14 cellular contexts compared by ENCODE assay signal in the genomic region with DNA sequence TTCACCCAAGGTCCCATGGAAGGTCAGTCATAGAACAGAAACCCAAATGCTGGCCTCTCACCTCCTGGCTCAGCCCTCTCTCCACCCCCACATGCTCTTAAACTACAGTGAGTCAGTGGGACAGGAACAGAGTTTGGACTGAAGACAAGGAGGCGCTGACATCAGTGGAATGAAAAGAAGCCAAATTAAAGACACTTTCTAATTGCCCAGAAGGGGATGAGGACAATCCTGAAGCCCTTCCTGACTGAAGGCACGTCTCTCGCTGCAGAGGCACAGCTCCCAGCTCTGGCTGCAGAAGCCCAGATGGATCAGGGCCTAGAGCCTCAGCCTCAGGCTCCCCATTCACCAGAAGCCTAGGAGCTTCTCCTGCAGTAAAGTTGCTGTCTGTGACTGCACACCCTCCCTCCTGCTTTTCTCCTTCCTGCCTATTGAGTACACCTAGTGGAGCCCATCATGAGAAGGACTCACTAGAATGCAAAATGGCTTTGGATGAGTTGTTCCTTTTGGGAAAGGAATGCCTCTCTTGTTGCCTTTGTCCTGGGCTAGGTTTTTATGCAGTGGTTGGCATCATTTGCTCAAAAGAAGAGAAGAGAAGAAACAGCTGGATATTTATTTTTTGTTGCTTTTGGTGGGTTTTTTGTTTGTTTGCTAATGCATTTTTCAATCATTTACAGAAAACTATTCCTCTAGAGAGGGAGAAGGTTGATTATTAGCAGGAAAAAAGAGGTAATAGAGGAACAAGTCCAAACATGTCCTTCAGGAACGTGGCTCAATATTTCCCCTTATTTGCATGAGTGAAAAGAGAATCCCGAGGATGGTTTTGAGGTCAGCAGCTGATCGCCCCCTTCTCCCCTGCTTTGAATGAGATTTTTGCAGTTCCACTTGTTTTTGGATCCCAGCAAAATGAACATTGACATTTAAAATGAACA.
A peak's percentile ranks its signal among the peaks of the same experiment; 100 is the strongest.
DNase-seq lines count a peak whose midpoint lies in the region; ATAC-seq, FAIRE-seq and TF ChIP-seq lines count a peak whose summit lies in the region.
"Had no signal": no experiment of that assay in that cellular context is flagged by ENCODE, and none has a peak within 500 bp of the region (broad histone marks: within the 10 kb centered on the region; RNA-seq: fewer than 3 reads in every experiment).

No MANE protein-coding gene starts in this region.

- 0 out of 2 replicates have a peak overlapping the region, but pooled peaks have one; percentile 26 for H3K9ac ChIP-seq in GM23248
- no peak overlapping the region for H3K9ac ChIP-seq in astrocyte (ENCODE audit: low read length)
- H3K9ac ChIP-seq in smooth muscle cell (ENCODE audit: low read depth), result peak overlapping the region; percentile 7

- in situ Hi-C loops in GM23248 (cut with MboI), result no loop called here

- ATAC-seq in left cardiac atrium (peak; percentile 47 to 91), HG03139 (IDR thresholded peaks at IDR 0.05; ENCODE audit: unreplicated experiment) (no peak), GM19463 (IDR thresholded peaks at IDR 0.05; ENCODE audit: unreplicated experiment) (no peak)
- ATAC-seq: K562 had no signal

- H3K4me3 ChIP-seq in GM23248, result no peak overlapping the region
- H3K4me3 ChIP-seq in astrocyte (ENCODE audit: insufficient read depth, low read depth, low read length), result no peak overlapping the region
- H3K4me3 ChIP-seq in smooth muscle cell, result no peak overlapping the region
- H3K4me3 ChIP-seq: K562, ovary had no signal

- WGBS in GM23248 (ENCODE audit: low coverage in 1 of 2, low lambda C conversion rate in 2 of 2, missing lambda C conversion rate in 2 of 2), 2 experiments, result 44 to 47% methylated on average over 6 of the region's 6 CpGs
- 50% methylated on average over 6 of the region's 6 CpGs for WGBS in smooth muscle cell (ENCODE audit: low lambda C conversion rate)

- no peaks in the 10 kb centered on the region for H3K9me3 ChIP-seq in GM23248 (ENCODE audit: low read depth)
- no peaks in the 10 kb centered on the region for H3K9me3 ChIP-seq in astrocyte (ENCODE audit: insufficient read depth, low read depth, low read length)
- no peaks in the 10 kb centered on the region for H3K9me3 ChIP-seq in smooth muscle cell (replicated peaks; ENCODE audit: low read depth)
- H3K9me3 ChIP-seq: ovary had no signal

- no peaks in the 10 kb centered on the region for H3K9me2 ChIP-seq in GM23248 (ENCODE audit: insufficient read depth)

- H3K4me1 ChIP-seq in GM23248 (ENCODE audit: insufficient read depth), result peaks cover 42% of the 10 kb centered on the region
- H3K4me1 ChIP-seq in astrocyte (ENCODE audit: insufficient read depth, low read length), result peaks cover 16% of the 10 kb centered on the region
- peaks cover 8% of the 10 kb centered on the region for H3K4me1 ChIP-seq in smooth muscle cell (ENCODE audit: low read depth)

- H3K27ac ChIP-seq in GM23248, result peak overlapping the region; percentile 44
- no peak overlapping the region for H3K27ac ChIP-seq in astrocyte (ENCODE audit: low read depth, low read length)
- H3K27ac ChIP-seq in smooth muscle cell (ENCODE audit: low read depth), result peak overlapping the region; percentile 59
- H3K27ac ChIP-seq: ovary had no signal

- H3K9me3 Mint-ChIP-seq in astrocyte (ENCODE audit: unreplicated experiment), result no peaks in the 10 kb centered on the region
- no peaks in the 10 kb centered on the region for H3K9me3 Mint-ChIP-seq in activated CD4-positive, alpha-beta memory T cell treated with anti-CD3 and anti-CD28 coated beads, Interleukin-2, amount 10 ng/mL, durations not matched to agents 7 days and 5 days
- H3K9me3 Mint-ChIP-seq: activated CD4-positive, alpha-beta T cell treated with anti-CD3 and anti-CD28 coated beads, Interleukin-2, amount 10 ng/mL, durations not matched to agents 24 days and 14 days; central memory CD8-positive, alpha-beta T cell had no signal

- peaks cover 19% of the 10 kb centered on the region for H3K4me1 Mint-ChIP-seq in astrocyte (ENCODE audit: low read depth, unreplicated experiment)
- no peaks in the 10 kb centered on the region for H3K4me1 Mint-ChIP-seq in activated CD4-positive, alpha-beta memory T cell treated with anti-CD3 and anti-CD28 coated beads, Interleukin-2, amount 10 ng/mL, durations not matched to agents 7 days and 5 days
- H3K4me1 Mint-ChIP-seq: activated CD4-positive, alpha-beta T cell treated with anti-CD3 and anti-CD28 coated beads, Interleukin-2, amount 10 ng/mL, durations not matched to agents 24 days and 14 days; central memory CD8-positive, alpha-beta T cell had no signal

- POLR2A ChIA-PET in activated CD4-positive, alpha-beta memory T cell treated with anti-CD3 and anti-CD28 coated beads, Interleukin-2, amount 10 ng/mL, durations not matched to agents 7 days and 5 days (lab: Charles Lee), result no interaction called here

- H2AFZ ChIP-seq in GM23248 (peak overlapping the region; percentile 6; the same call in 1 of the 2 replicates), astrocyte (ENCODE audit: low read depth, low read length) (peak overlapping the region; percentile 18), smooth muscle cell (ENCODE audit: low read depth) (peak overlapping the region; percentile 80)

- H3K27me3 ChIP-seq in GM23248 (replicated peaks; ENCODE audit: insufficient read depth) (no peaks in the 10 kb centered on the region), astrocyte (ENCODE audit: insufficient read depth, low read length) (no peaks in the 10 kb centered on the region), smooth muscle cell (ENCODE audit: low read depth) (no peaks in the 10 kb centered on the region)
- H3K27me3 ChIP-seq: ovary had no signal

- H3F3A ChIP-seq in GM23248 (ENCODE audit: insufficient read depth) (peaks cover 38% of the 10 kb centered on the region), smooth muscle cell (ENCODE audit: low read depth) (no peaks in the 10 kb centered on the region)

- no peak for FAIRE-seq in astrocyte (lab: Jason Lieb, UNC)
- FAIRE-seq: GM12891, K562 had no signal

- H3K27me3 Mint-ChIP-seq in astrocyte (ENCODE audit: low read depth, unreplicated experiment), result no peaks in the 10 kb centered on the region
- H3K27me3 Mint-ChIP-seq in activated CD4-positive, alpha-beta memory T cell treated with anti-CD3 and anti-CD28 coated beads, Interleukin-2, amount 10 ng/mL, durations not matched to agents 7 days and 5 days, result peaks cover 4% of the 10 kb centered on the region

- H3K4me2 ChIP-seq in GM23248 (ENCODE audit: unreplicated experiment) (peak overlapping the region; percentile 56), astrocyte (ENCODE audit: low read length) (peak overlapping the region; percentile 5), smooth muscle cell (peak overlapping the region; percentile 37)

- intact Hi-C loops in left cardiac atrium (cut with DNase I), result no loop called here

- H3K79me2 ChIP-seq in GM23248 (ENCODE audit: insufficient read depth), result no peaks in the 10 kb centered on the region
- H3K79me2 ChIP-seq in astrocyte (ENCODE audit: insufficient read depth, low read length), result no peaks in the 10 kb centered on the region
- H3K79me2 ChIP-seq in smooth muscle cell (ENCODE audit: low read depth), result no peaks in the 10 kb centered on the region

- TF ChIP-seq CTCF in astrocyte (IDR thresholded peaks at IDR 0.05; ENCODE audit: insufficient read depth, low read depth, low read length), result no peak
- no peak for TF ChIP-seq CTCF in smooth muscle cell (IDR thresholded peaks at IDR 0.05; ENCODE audit: borderline replicate concordance, insufficient read depth, poor library complexity, severe bottlenecking)

- peak; percentile 88 for DNase-seq in GM23248
- peak; percentile 73 for DNase-seq in astrocyte (ENCODE audit: low read depth)
- DNase-seq in left cardiac atrium, result peak; percentile 26
- no peak for DNase-seq in smooth muscle cell (lab: John Stamatoyannopoulos, UW; ENCODE audit: unreplicated experiment)
- no peak for DNase-seq in activated CD4-positive, alpha-beta memory T cell treated with anti-CD3 and anti-CD28 coated beads, Interleukin-2, amount 10 ng/mL, durations not matched to agents 7 days and 5 days
- DNase-seq: activated CD4-positive, alpha-beta T cell treated with anti-CD3 and anti-CD28 coated beads, Interleukin-2, amount 10 ng/mL, durations not matched to agents 24 days and 14 days; NCI-H2081; ovary; stimulated activated CD4-positive, alpha-beta T cell treated with anti-CD3 and anti-CD28 coated beads, Interleukin-4, amount 100 ng/mL, for 24 hours had no signal

- no peaks in the 10 kb centered on the region for H3K36me3 ChIP-seq in GM23248 (ENCODE audit: low read depth)
- H3K36me3 ChIP-seq in astrocyte (ENCODE audit: insufficient read depth, low read length), result no peaks in the 10 kb centered on the region
- no peaks in the 10 kb centered on the region for H3K36me3 ChIP-seq in smooth muscle cell (ENCODE audit: low read depth)
- H3K36me3 ChIP-seq: ovary had no signal

- H3K36me3 Mint-ChIP-seq in astrocyte (ENCODE audit: low read depth, unreplicated experiment), result no peaks in the 10 kb centered on the region
- no peaks in the 10 kb centered on the region for H3K36me3 Mint-ChIP-seq in activated CD4-positive, alpha-beta memory T cell treated with anti-CD3 and anti-CD28 coated beads, Interleukin-2, amount 10 ng/mL, durations not matched to agents 7 days and 5 days (ENCODE audit: low read depth)

- H4K20me1 ChIP-seq in GM23248 (ENCODE audit: insufficient read depth) (no peaks in the 10 kb centered on the region), astrocyte (ENCODE audit: insufficient read depth, low read length) (no peaks in the 10 kb centered on the region), smooth muscle cell (ENCODE audit: low read depth) (no peaks in the 10 kb centered on the region)

- no peak overlapping the region for H3K4me3 Mint-ChIP-seq in astrocyte (ENCODE audit: unreplicated experiment)
- H3K4me3 Mint-ChIP-seq in activated CD4-positive, alpha-beta memory T cell treated with anti-CD3 and anti-CD28 coated beads, Interleukin-2, amount 10 ng/mL, durations not matched to agents 7 days and 5 days, result no peak overlapping the region
- H3K4me3 Mint-ChIP-seq: activated CD4-positive, alpha-beta T cell treated with anti-CD3 and anti-CD28 coated beads, Interleukin-2, amount 10 ng/mL, durations not matched to agents 24 days and 14 days; central memory CD8-positive, alpha-beta T cell had no signal

- CTCF ChIA-PET in activated CD4-positive, alpha-beta memory T cell treated with anti-CD3 and anti-CD28 coated beads, Interleukin-2, amount 10 ng/mL, durations not matched to agents 7 days and 5 days (lab: Charles Lee), result interaction anchor here (0.5 kb wide), 1 partner anchor 689 kb away, joined by 4 read pairs; no protein-coding TSS in a partner anchor

- peak overlapping the region; percentile 85 for H3K27ac Mint-ChIP-seq in astrocyte (ENCODE audit: unreplicated experiment)
- no peak overlapping the region for H3K27ac Mint-ChIP-seq in activated CD4-positive, alpha-beta memory T cell treated with anti-CD3 and anti-CD28 coated beads, Interleukin-2, amount 10 ng/mL, durations not matched to agents 7 days and 5 days
- H3K27ac Mint-ChIP-seq: activated CD4-positive, alpha-beta T cell treated with anti-CD3 and anti-CD28 coated beads, Interleukin-2, amount 10 ng/mL, durations not matched to agents 24 days and 14 days had no signal

Comparison
In these comparisons a context has a peak if more than half of its experiments do, and no peak if none do; other contexts are left out.
1. DNase-seq: peak in GM23248 (single experiment), astrocyte (single experiment) and left cardiac atrium (single experiment); none in smooth muscle cell (single experiment) and activated CD4-positive, alpha-beta memory T cell treated with anti-CD3 and anti-CD28 coated beads, Interleukin-2, amount 10 ng/mL, durations not matched to agents 7 days and 5 days (single experiment).
2. H2AFZ ChIP-seq: peak in every context shown above with its lines; median percentile 80 in smooth muscle cell; 18 in astrocyte; 6 in GM23248.
3. H3K4me2 ChIP-seq: peak in every context shown above with its lines; median percentile 56 in GM23248; 37 in smooth muscle cell; 5 in astrocyte.
4. ATAC-seq: peak in left cardiac atrium (2 of 2); none in HG03139 (single experiment) and GM19463 (single experiment).